ENCODE assay signal across 10 cellular contexts in the genomic region with DNA sequence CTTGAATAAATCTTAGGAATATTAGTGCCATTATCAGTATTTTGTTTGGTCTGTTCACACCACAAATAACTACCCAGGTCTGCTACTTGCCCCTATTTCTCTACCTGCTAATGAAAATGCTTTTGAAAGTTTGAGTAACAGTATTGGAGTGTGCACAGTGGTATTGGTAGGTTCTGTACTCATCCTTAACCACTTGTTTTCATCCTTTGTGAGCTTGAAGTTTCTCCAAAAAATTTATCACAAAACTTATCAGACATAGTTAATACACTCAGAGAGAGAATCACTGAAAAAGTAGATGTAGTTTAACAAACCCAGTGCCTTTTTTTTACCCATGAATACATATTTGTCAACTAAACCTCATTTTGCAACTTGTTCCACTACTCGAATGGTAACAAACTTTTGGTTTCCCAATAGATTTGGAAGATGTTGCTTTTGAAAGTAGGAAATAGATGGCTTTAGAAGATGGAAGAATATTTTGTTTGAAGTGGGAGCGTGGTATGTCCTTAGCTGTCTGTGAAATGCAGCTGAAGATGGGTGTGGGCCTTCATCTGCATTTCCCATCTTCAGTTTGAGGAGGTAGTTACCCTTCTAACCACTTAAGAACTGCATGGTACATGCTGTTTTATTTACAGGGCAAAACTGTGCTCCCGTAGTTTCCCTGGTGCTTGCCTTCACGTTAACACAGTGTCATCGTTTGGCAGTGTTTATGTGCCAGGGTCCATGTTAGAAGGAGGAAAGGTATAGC. TPM values are rescaled to one million over a fixed set of nuclear protein-coding genes. Genes with fewer than 3 reads are reported as not detected.
DNase-seq lines count a peak whose midpoint lies in the region; ATAC-seq and TF ChIP-seq lines count a peak whose summit lies in the region.
"Had no signal": no experiment of that assay in that cellular context is flagged by ENCODE, and none has a peak within 500 bp of the region (broad histone marks: within the 10 kb centered on the region; RNA-seq: fewer than 3 reads in every experiment).

No MANE protein-coding gene starts in this region.

- H3K9ac ChIP-seq in mesenchymal stem cell (ENCODE audit: low read length) = no peak overlapping the region

- H4K91ac ChIP-seq in mesenchymal stem cell (ENCODE audit: low read length) = no peak overlapping the region

- H2AK5ac ChIP-seq in mesenchymal stem cell (ENCODE audit: low read length, severe bottlenecking) = peak overlapping the region; percentile 64

- no peaks in the 10 kb centered on the region for H3K27me3 ChIP-seq in mesenchymal stem cell (ENCODE audit: control insufficient read depth in 1 of 2, insufficient read depth in 1 of 2, low read length in 2 of 2)
- H3K27me3 ChIP-seq in vagina = no peaks in the 10 kb centered on the region

- H3K4me1 Mint-ChIP-seq in activated naive CD4-positive, alpha-beta T cell treated with anti-CD3 and anti-CD28 coated beads, Interleukin-2, amount 10 ng/mL, durations not matched to agents 7 days and 5 days = peaks cover 96% of the 10 kb centered on the region

- H3K36me3 ChIP-seq in mesenchymal stem cell (ENCODE audit: control insufficient read depth in 1 of 2, insufficient read depth in 2 of 2, low read depth in 1 of 2, low read length in 2 of 2) (peaks cover 3 to 20% of the 10 kb centered on the region in 2 experiments), vagina (no peaks in the 10 kb centered on the region)

- CTCF ChIA-PET in activated naive CD4-positive, alpha-beta T cell treated with anti-CD3 and anti-CD28 coated beads, Interleukin-2, amount 10 ng/mL, durations not matched to agents 7 days and 5 days (lab: Charles Lee) = interaction anchor here (0.7 to 2.5 kb wide), 6 partner anchors 10 to 56 kb away, joined by 3 to 7 read pairs (median 4); no protein-coding TSS in a partner anchor

- no peak overlapping the region for H4K8ac ChIP-seq in mesenchymal stem cell (ENCODE audit: low read length)

- no peak overlapping the region for H2BK15ac ChIP-seq in mesenchymal stem cell (ENCODE audit: low read depth, poor library complexity, severe bottlenecking)

- no peak overlapping the region for H2BK5ac ChIP-seq in mesenchymal stem cell (ENCODE audit: low read depth, low read length, poor library complexity, severe bottlenecking)

- H3K27ac Mint-ChIP-seq in activated naive CD4-positive, alpha-beta T cell treated with anti-CD3 and anti-CD28 coated beads, Interleukin-2, amount 10 ng/mL, durations not matched to agents 7 days and 5 days = peak overlapping the region; percentile 93

- no peak overlapping the region for H3K14ac ChIP-seq in mesenchymal stem cell (ENCODE audit: low read length in 2 of 2)

- H3K23ac ChIP-seq in mesenchymal stem cell (ENCODE audit: low read length in 2 of 2) = no peak overlapping the region

- 92% methylated on average over 5 of the region's 5 CpGs for WGBS in mesenchymal stem cell

- ATAC-seq in GM18909 (IDR thresholded peaks at IDR 0.05; ENCODE audit: poor library complexity, unreplicated experiment) = no peak
- ATAC-seq: sciatic nerve had no signal

- no peak overlapping the region for H2BK120ac ChIP-seq in mesenchymal stem cell (ENCODE audit: low read depth, low read length)

- H3K9me3 Mint-ChIP-seq in activated naive CD4-positive, alpha-beta T cell treated with anti-CD3 and anti-CD28 coated beads, Interleukin-2, amount 10 ng/mL, durations not matched to agents 7 days and 5 days = no peaks in the 10 kb centered on the region

- H3K4ac ChIP-seq in mesenchymal stem cell (ENCODE audit: low read depth in 1 of 2, low read length in 2 of 2) = no peak overlapping the region

- H3K4me1 ChIP-seq in mesenchymal stem cell (ENCODE audit: control insufficient read depth, insufficient read depth, low read depth, low read length) (peaks cover 18% of the 10 kb centered on the region), vagina (peaks cover 99% of the 10 kb centered on the region)

- no peak overlapping the region for H3K27ac ChIP-seq in mesenchymal stem cell (ENCODE audit: low read length, poor library complexity, severe bottlenecking)
- H3K27ac ChIP-seq in vagina = peak overlapping the region; percentile 65

- no peak for TF ChIP-seq POLR2A in vagina (IDR thresholded peaks at IDR 0.05)

- no peaks in the 10 kb centered on the region for H3K79me1 ChIP-seq in mesenchymal stem cell (replicated peaks; ENCODE audit: low read length, poor library complexity, severe bottlenecking)

- no peak overlapping the region for H2AFZ ChIP-seq in mesenchymal stem cell (ENCODE audit: low read depth, low read length)

- no peak overlapping the region for H3K4me2 ChIP-seq in mesenchymal stem cell (ENCODE audit: low read length, poor library complexity, severe bottlenecking)

- peak overlapping the region in 1 of 2 experiments; percentile 21 for H2BK12ac ChIP-seq in mesenchymal stem cell (ENCODE audit: low read length in 2 of 2)

- H3K18ac ChIP-seq in mesenchymal stem cell (ENCODE audit: low read depth in 1 of 2, low read length in 2 of 2) = peak overlapping the region; percentile 8 to 61

- H3K4me3 ChIP-seq in mesenchymal stem cell (ENCODE audit: insufficient read depth in 1 of 2, low read depth in 1 of 2, low read length in 2 of 2) (no peak overlapping the region), vagina (no peak overlapping the region)

- peaks cover 52% of the 10 kb centered on the region for H3K36me3 Mint-ChIP-seq in activated naive CD4-positive, alpha-beta T cell treated with anti-CD3 and anti-CD28 coated beads, Interleukin-2, amount 10 ng/mL, durations not matched to agents 7 days and 5 days

- peak; percentile 37 for DNase-seq in stimulated activated CD4-positive, alpha-beta T cell treated with anti-CD3 and anti-CD28 coated beads, Interleukin-1b, Interleukin-23, amount 100 ng/mL, for 48 hours
- no peak for DNase-seq in stimulated activated CD4-positive, alpha-beta T cell treated with anti-CD3 and anti-CD28 coated beads, Interleukin-4, amount 100 ng/mL, for 1 hour
- DNase-seq in activated naive CD4-positive, alpha-beta T cell treated with anti-CD3 and anti-CD28 coated beads, Interleukin-2, amount 10 ng/mL, durations not matched to agents 7 days and 5 days = peak; percentile 54
- DNase-seq in mesenchymal stem cell = no peak
- DNase-seq in vagina (ENCODE audit: extremely low spot score in 2 of 2) = no peak
- no peak for DNase-seq in NCI-H526 (lab: John Stamatoyannopoulos, UW)
- no peak for DNase-seq in NCI-H187 (lab: John Stamatoyannopoulos, UW)
- DNase-seq: NCI-H226 had no signal

- no peaks in the 10 kb centered on the region for H3K27me3 Mint-ChIP-seq in activated naive CD4-positive, alpha-beta T cell treated with anti-CD3 and anti-CD28 coated beads, Interleukin-2, amount 10 ng/mL, durations not matched to agents 7 days and 5 days

- intact Hi-C loops in vagina (cut with DNase I) = no loop called here

- TF ChIP-seq CTCF in vagina (IDR thresholded peaks at IDR 0.05) = no peak

- no peaks in the 10 kb centered on the region for H3K9me3 ChIP-seq in mesenchymal stem cell (ENCODE audit: control insufficient read depth, low read length)
- H3K9me3 ChIP-seq in vagina = no peaks in the 10 kb centered on the region

- H3K4me3 Mint-ChIP-seq in activated naive CD4-positive, alpha-beta T cell treated with anti-CD3 and anti-CD28 coated beads, Interleukin-2, amount 10 ng/mL, durations not matched to agents 7 days and 5 days = peak overlapping the region; percentile 71

RNA-seq across cellular contexts. Expression of a gene that starts 9.0 kb away (rescaled TPM):
- 66.8 TPM for polyA plus RNA-seq in mesenchymal stem cell (2013, experiment 1 of 2)
- polyA plus RNA-seq in mesenchymal stem cell (2013, experiment 2 of 2) = 65.2 TPM
- 25.3 TPM for total RNA-seq in vagina

Comparison
In these comparisons a context has a peak if more than half of its experiments do, and no peak if none do; other contexts are left out.
1. DNase-seq: peak in stimulated activated CD4-positive, alpha-beta T cell treated with anti-CD3 and anti-CD28 coated beads, Interleukin-1b, Interleukin-23, amount 100 ng/mL, for 48 hours (single experiment) and activated naive CD4-positive, alpha-beta T cell treated with anti-CD3 and anti-CD28 coated beads, Interleukin-2, amount 10 ng/mL, durations not matched to agents 7 days and 5 days (single experiment); none in stimulated activated CD4-positive, alpha-beta T cell treated with anti-CD3 and anti-CD28 coated beads, Interleukin-4, amount 100 ng/mL, for 1 hour (single experiment), mesenchymal stem cell (single experiment), vagina (0 of 2), NCI-H526 (0 of 2) and NCI-H187 (0 of 2).